Comparison of ENCODE assay signal across 8 cellular contexts in the genomic region with DNA sequence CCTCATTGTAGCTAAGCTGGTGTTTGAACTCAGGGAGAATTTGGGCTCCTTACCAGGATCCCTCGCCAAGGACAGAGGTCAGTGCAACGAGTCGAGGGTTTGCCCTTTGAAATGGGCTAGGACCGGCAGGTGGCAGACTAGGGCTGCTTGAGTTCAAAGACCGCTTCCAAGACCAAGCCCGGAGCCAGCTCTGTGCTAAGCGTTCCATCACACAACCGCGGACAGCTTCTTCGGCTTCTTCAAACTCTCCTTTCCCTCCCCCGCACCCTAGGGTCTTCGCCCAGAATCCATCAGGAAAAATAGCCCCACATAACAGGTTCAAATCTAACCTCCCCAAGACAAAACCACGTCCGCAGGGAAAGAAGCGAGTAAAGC. TPM values are rescaled to one million over a fixed set of nuclear protein-coding genes. Genes with fewer than 3 reads are reported as not detected.
DNase-seq lines count a peak whose midpoint lies in the region; ATAC-seq and TF ChIP-seq lines count a peak whose summit lies in the region.

No MANE protein-coding gene starts in this region.

- peak overlapping the region; percentile 47 for H3K9ac ChIP-seq in HUES64 (ENCODE audit: low read depth, low read length)

- intact Hi-C loops in natural killer cell (cut with micrococcal nuclease): loop anchor here (1.0 to 2.0 kb wide), 2 partner anchors 77 to 405 kb away; no protein-coding TSS in a partner anchor

- peak; percentile 52 to 78 (median 54) for DNase-seq in CD8-positive, alpha-beta memory T cell
- DNase-seq in RPMI7951 (ENCODE audit: low read depth) (peak; percentile 76), fibroblast of the conjunctiva (ENCODE audit: low read depth) (peak; percentile 75), natural killer cell (peak; percentile 57)
- DNase-seq in stimulated activated naive CD8-positive, alpha-beta T cell treated with anti-CD3 and anti-CD28 coated beads, Interleukin-15, Interleukin-2, amounts not matched to agents 100 U/mL and 50 U/mL, for 24 hours: peak; percentile 78

- no peaks in the 10 kb centered on the region for H3K36me3 ChIP-seq in CD8-positive, alpha-beta memory T cell (ENCODE audit: insufficient read depth, low read length)
- no peaks in the 10 kb centered on the region for H3K36me3 ChIP-seq in HUES64 (ENCODE audit: insufficient read depth, low read length)

- H3K36me3 Mint-ChIP-seq in CD8-positive, alpha-beta memory T cell: peaks cover 0 to 5% (median 0%) of the 10 kb centered on the region in 3 donors
- peaks cover 19% of the 10 kb centered on the region for H3K36me3 Mint-ChIP-seq in activated T-helper 17 cell treated with anti-CD3 and anti-CD28 coated beads, Interleukin-2, amount 50 U/mL, for 72 hours (ENCODE audit: low read depth)
- H3K36me3 Mint-ChIP-seq in natural killer cell: no peaks in the 10 kb centered on the region

- CTCF ChIA-PET in CD8-positive, alpha-beta memory T cell (lab: Charles Lee): interaction anchor here (0.6 to 9.1 kb wide), 32 partner anchors 10 to 775 kb away, joined by 3 to 178 read pairs (median 4); a partner anchor contains a TSS

- H3K27me3 ChIP-seq in CD8-positive, alpha-beta memory T cell (ENCODE audit: insufficient read depth, low read length, poor library complexity, severe bottlenecking): no peaks in the 10 kb centered on the region
- peaks cover 11% of the 10 kb centered on the region for H3K27me3 ChIP-seq in HUES64 (ENCODE audit: insufficient read depth, low read length)

- H3K9me3 ChIP-seq in CD8-positive, alpha-beta memory T cell (ENCODE audit: low read length): no peaks in the 10 kb centered on the region
- no peaks in the 10 kb centered on the region for H3K9me3 ChIP-seq in HUES64 (ENCODE audit: insufficient read depth, low read depth, low read length)

- H3K9me3 Mint-ChIP-seq in CD8-positive, alpha-beta memory T cell: no peaks in the 10 kb centered on the region
- no peaks in the 10 kb centered on the region for H3K9me3 Mint-ChIP-seq in activated T-helper 17 cell treated with anti-CD3 and anti-CD28 coated beads, Interleukin-2, amount 50 U/mL, for 72 hours
- H3K9me3 Mint-ChIP-seq in natural killer cell: no peaks in the 10 kb centered on the region

- no peaks in the 10 kb centered on the region for H3K27me3 Mint-ChIP-seq in CD8-positive, alpha-beta memory T cell
- H3K27me3 Mint-ChIP-seq in activated T-helper 17 cell treated with anti-CD3 and anti-CD28 coated beads, Interleukin-2, amount 50 U/mL, for 72 hours: no peaks in the 10 kb centered on the region
- no peaks in the 10 kb centered on the region for H3K27me3 Mint-ChIP-seq in natural killer cell (ENCODE audit: low read depth in 2 of 2)

- H3K4me3 ChIP-seq in CD8-positive, alpha-beta memory T cell (ENCODE audit: low read length): peak overlapping the region; percentile 66
- peak overlapping the region; percentile 64 for H3K4me3 ChIP-seq in HUES64 (ENCODE audit: low read length)

- peaks cover 9% of the 10 kb centered on the region for H3K4me1 ChIP-seq in CD8-positive, alpha-beta memory T cell (ENCODE audit: insufficient read depth, low read length)
- H3K4me1 ChIP-seq in HUES64 (ENCODE audit: insufficient read depth, low read length): peaks cover 8% of the 10 kb centered on the region; the same call in 1 of the 2 replicates

- TF ChIP-seq CTCF in natural killer cell (IDR thresholded peaks at IDR 0.05): peak; percentile 70

- H3K4me1 Mint-ChIP-seq in CD8-positive, alpha-beta memory T cell: peaks cover 9 to 20% (median 9%) of the 10 kb centered on the region in 3 donors
- H3K4me1 Mint-ChIP-seq in activated T-helper 17 cell treated with anti-CD3 and anti-CD28 coated beads, Interleukin-2, amount 50 U/mL, for 72 hours: peaks cover 10% of the 10 kb centered on the region
- peaks cover 20 to 22% of the 10 kb centered on the region in 2 donors for H3K4me1 Mint-ChIP-seq in natural killer cell

- WGBS in HUES64: 1% methylated on average over 15 of the region's 15 CpGs

- peak overlapping the region; percentile 89 to 99 (median 95) for H3K4me3 Mint-ChIP-seq in CD8-positive, alpha-beta memory T cell
- no peak overlapping the region for H3K4me3 Mint-ChIP-seq in activated T-helper 17 cell treated with anti-CD3 and anti-CD28 coated beads, Interleukin-2, amount 50 U/mL, for 72 hours
- H3K4me3 Mint-ChIP-seq in natural killer cell: peak overlapping the region; percentile 95

- peak overlapping the region; percentile 5 to 96 (median 88) for H3K27ac Mint-ChIP-seq in CD8-positive, alpha-beta memory T cell
- peak overlapping the region; percentile 86 for H3K27ac Mint-ChIP-seq in activated T-helper 17 cell treated with anti-CD3 and anti-CD28 coated beads, Interleukin-2, amount 50 U/mL, for 72 hours
- peak overlapping the region; percentile 39 to 60 for H3K27ac Mint-ChIP-seq in natural killer cell

- POLR2A ChIA-PET in CD8-positive, alpha-beta memory T cell (lab: Charles Lee): interaction anchor here (1.0 to 1.4 kb wide), 2 partner anchors 77 to 405 kb away, joined by 3 to 8 read pairs; no protein-coding TSS in a partner anchor

- peak overlapping the region; percentile 21 for H3K27ac ChIP-seq in CD8-positive, alpha-beta memory T cell (ENCODE audit: low read depth, low read length)
- H3K27ac ChIP-seq in HUES64 (ENCODE audit: low read depth, low read length): no peak overlapping the region

- ATAC-seq in GM19463 (IDR thresholded peaks at IDR 0.05; ENCODE audit: unreplicated experiment): peak; percentile 83
- peak; percentile 91 for ATAC-seq in activated T-helper 17 cell treated with anti-CD3 and anti-CD28 coated beads, Interleukin-2, amount 50 U/mL, for 72 hours (replicated peaks)
- peak; percentile 89 to 92 (median 92) for ATAC-seq in natural killer cell
- peak; percentile 95 for ATAC-seq in stimulated activated naive CD8-positive, alpha-beta T cell treated with anti-CD3 and anti-CD28 coated beads, Interleukin-15, Interleukin-2, amounts not matched to agents 100 U/mL and 50 U/mL, for 24 hours

RNA-seq across cellular contexts. Expression of a gene that starts 0.7 kb away (rescaled TPM):
- 1 to 10 TPM; 2.6 TPM for total RNA-seq in CD8-positive, alpha-beta memory T cell
- polyA plus RNA-seq in CD8-positive, alpha-beta memory T cell: 0.60 TPM
- 4.5 TPM for polyA plus RNA-seq in HUES64 (2013, experiment 1 of 2)
- polyA plus RNA-seq in HUES64 (2013, experiment 2 of 2): 4.3 TPM
- total RNA-seq in RPMI7951 (2014; rRNA removed; shearing (Covaris generic)): 1.3 and 2.1 TPM in 2 replicates
- total RNA-seq in activated T-helper 17 cell treated with anti-CD3 and anti-CD28 coated beads, Interleukin-2, amount 50 U/mL, for 72 hours: 10 to 100 TPM in 1 of 2 donors, 1 to 10 TPM in 1; 8.5 to 18.5 TPM
- total RNA-seq in natural killer cell: 1 to 10 TPM; 1.4 to 4.8 (median 2.1) TPM

RNA-seq across cellular contexts. Expression of a gene that starts 55.4 kb away (rescaled TPM):
- total RNA-seq in CD8-positive, alpha-beta memory T cell: 100 to 1,000 TPM; 165 to 172 TPM
- 60.4 TPM for polyA plus RNA-seq in CD8-positive, alpha-beta memory T cell
- polyA plus RNA-seq in HUES64 (2013, experiment 1 of 2): not detected
- polyA plus RNA-seq in HUES64 (2013, experiment 2 of 2): not detected
- total RNA-seq in RPMI7951 (2014; rRNA removed; shearing (Covaris generic)): 3.6 and 3.9 TPM in 2 replicates
- total RNA-seq in activated T-helper 17 cell treated with anti-CD3 and anti-CD28 coated beads, Interleukin-2, amount 50 U/mL, for 72 hours: 100 to 1,000 TPM; 123 to 211 TPM
- total RNA-seq in natural killer cell: 10 to 100 TPM; 12.6 to 32.5 (median 21.4) TPM
